ENCODE assay signal across 8 cellular contexts in the genomic region with DNA sequence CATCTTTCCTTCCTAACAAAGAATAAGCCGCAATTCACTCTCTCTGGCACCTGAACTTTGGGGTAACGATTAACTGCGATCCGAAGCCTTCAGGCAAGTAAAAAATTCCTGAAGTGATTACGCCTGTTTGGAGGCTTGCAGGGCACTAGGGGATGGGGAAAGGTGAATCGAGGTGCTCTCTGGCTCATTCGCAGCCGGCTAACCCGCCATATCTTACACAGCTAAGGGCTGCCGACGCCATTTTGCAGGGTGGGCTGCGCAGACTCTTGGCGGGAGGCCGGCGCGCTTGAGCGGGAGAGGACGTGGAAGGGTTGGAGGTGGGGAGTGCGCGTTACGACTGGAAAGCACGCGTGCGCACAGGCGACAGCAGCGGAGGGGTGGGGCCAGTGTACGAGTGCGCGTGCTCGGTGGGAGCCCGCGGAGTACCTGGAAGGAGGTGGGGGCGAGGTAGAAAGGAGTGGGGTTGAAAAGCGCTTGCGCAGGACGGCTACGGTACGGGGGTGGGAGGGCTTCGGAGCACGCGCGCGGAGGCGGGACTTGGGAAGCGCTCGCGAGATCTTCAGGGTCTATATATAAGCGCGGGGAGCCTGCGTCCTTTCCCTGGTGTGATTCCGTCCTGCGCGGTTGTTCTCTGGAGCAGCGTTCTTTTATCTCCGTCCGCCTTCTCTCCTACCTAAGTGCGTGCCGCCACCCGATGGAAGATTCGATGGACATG. TPM values are rescaled to one million over a fixed set of nuclear protein-coding genes. Genes with fewer than 3 reads are reported as not detected.
DNase-seq lines count a peak whose midpoint lies in the region; ATAC-seq, FAIRE-seq and TF ChIP-seq lines count a peak whose summit lies in the region.

Gene NPM1 (plus strand): TSS at position 595 of the 715 bp plus-strand sequence. CDS start 100 bp downstream, at position 695.

- no peaks in the 10 kb centered on the region for H3K4me1 ChIP-seq in trophoblast cell (ENCODE audit: control insufficient read depth in 1 of 2, insufficient read depth in 2 of 2, low read length in 2 of 2)
- H3K4me1 ChIP-seq in transverse colon = peaks cover 7 to 39% (median 25%) of the 10 kb centered on the region in 4 donors

- peak within 1 kb of the TSS; percentile 80 for H2BK120ac ChIP-seq in trophoblast cell (ENCODE audit: insufficient read depth, low read length, poor library complexity)

- H2AK5ac ChIP-seq in trophoblast cell (ENCODE audit: low read length) = peak within 1 kb of the TSS; percentile 76

- peaks cover 44 to 52% (median 50%) of the 10 kb centered on the region in 3 donors for H3K4me1 Mint-ChIP-seq in T-cell

- peaks cover 12% of the 10 kb centered on the region for H3K79me1 ChIP-seq in trophoblast cell (ENCODE audit: low read length)

- peak; percentile 90 for DNase-seq in GM12891 (ENCODE audit: insufficient read length, low spot score)
- peak; percentile 56 for DNase-seq in NCI-H1436 treated with DMSO at 0.1 percent for 48 hours (lab: John Stamatoyannopoulos, UW)
- peak; percentile 92 to 98 (median 96) for DNase-seq in T-cell
- DNase-seq in cardiac septum (ENCODE audit: low spot score) = peak; percentile 97
- peak; percentile 97 to 98 for DNase-seq in trophoblast cell
- peak; percentile 98 for DNase-seq in transverse colon

- WGBS in adipose tissue, 3 donors = 0 to 1% (median 0%) methylated on average over 60 of the region's 60 CpGs
- no CpG with 5 or more reads among the region's 60 CpGs for WGBS in trophoblast cell (ENCODE audit: extremely low coverage, insufficient coverage, insufficient read length)
- WGBS in transverse colon (ENCODE audit: low coverage in 1 of 2), 2 donors = 1% methylated on average over 60 of the region's 60 CpGs; no CpG with 5 or more reads in 1 of the 2 donors

- no peaks in the 10 kb centered on the region for H3K9me3 Mint-ChIP-seq in T-cell

- ATAC-seq in HG02840 (IDR thresholded peaks at IDR 0.05; ENCODE audit: low FRiP score, unreplicated experiment) (peak; percentile 81), T-cell (replicated peaks in 1 of 4) (peak; percentile 83 to 89 (median 86))

- peak within 1 kb of the TSS; percentile 100 for H3K9ac ChIP-seq in trophoblast cell (ENCODE audit: low read length)

- H4K8ac ChIP-seq in trophoblast cell (ENCODE audit: low read depth, low read length) = peak within 1 kb of the TSS; percentile 96

- H4K91ac ChIP-seq in trophoblast cell (ENCODE audit: low read depth, low read length) = peak within 1 kb of the TSS; percentile 82

- H2BK5ac ChIP-seq in trophoblast cell (ENCODE audit: low read depth, low read length, poor library complexity) = peak within 1 kb of the TSS; percentile 89

- H3K9me3 ChIP-seq in trophoblast cell (ENCODE audit: insufficient read depth, low read depth, low read length) (no peaks in the 10 kb centered on the region), transverse colon (no peaks in the 10 kb centered on the region)

- no peak within 1 kb of the TSS for H2BK12ac ChIP-seq in trophoblast cell (ENCODE audit: low read length)

- peak within 1 kb of the TSS; percentile 99 for H3K27ac Mint-ChIP-seq in T-cell

- H3K27me3 ChIP-seq in trophoblast cell (ENCODE audit: insufficient read depth, low read length) (no peaks in the 10 kb centered on the region), transverse colon (no peaks in the 10 kb centered on the region)

- in situ Hi-C loops in transverse colon (cut with MboI; ENCODE audit: low pct_ligation_motif_present in 1 of 4, low pct_unique_long_range_greater_than_20kb in 1 of 4, low sequenced_read_pairs in 3 of 4) = no loop called here

- no peak within 1 kb of the TSS for H3K23ac ChIP-seq in trophoblast cell (ENCODE audit: low read length)

- peak within 1 kb of the TSS; percentile 81 for H3K4me2 ChIP-seq in trophoblast cell (ENCODE audit: low read length)

- TF ChIP-seq POLR2A in GM12891 (IDR thresholded peaks at IDR 0.05; ENCODE audit: low read depth, low read length) (peak; percentile 99), transverse colon (IDR thresholded peaks at IDR 0.05) (peak; percentile 97)

- POLR2A ChIA-PET in T-cell (lab: Charles Lee) = interaction anchor here (0.6 to 1.1 kb wide), 10 partner anchors 9 to 1804 kb away, joined by 3 to 5 read pairs (median 4); partner anchors contain the start of genes ERGIC1 (in 1 of the 2) and SPDL1 (in 1 of the 2)

- H3K27ac ChIP-seq in adipose tissue (ENCODE audit: low read depth, low read length) (no peak within 1 kb of the TSS), trophoblast cell (ENCODE audit: low read depth, low read length) (peak within 1 kb of the TSS; percentile 69), transverse colon (peak within 1 kb of the TSS; percentile 87 to 94 (median 92))

- no peak for TF ChIP-seq EP300 in transverse colon (IDR thresholded peaks at IDR 0.05; ENCODE audit: low read depth)

- peaks cover 20% of the 10 kb centered on the region for H3K36me3 Mint-ChIP-seq in T-cell

- peak within 1 kb of the TSS; percentile 92 for H3K18ac ChIP-seq in trophoblast cell (ENCODE audit: low read length)

- H3K27me3 Mint-ChIP-seq in T-cell = no peaks in the 10 kb centered on the region

- H3K14ac ChIP-seq in trophoblast cell (ENCODE audit: low read length) = peak within 1 kb of the TSS; percentile 95

- intact Hi-C loops in cardiac septum (cut with DNase I) (loop anchor here (5.0 kb wide), 1 partner anchor 620 kb away; the partner anchor contains the start of gene FBXW11), transverse colon (cut with DNase I; ENCODE audit: low total_unique reads) (no loop called here)

- peak within 1 kb of the TSS; percentile 97 for H4K12ac ChIP-seq in trophoblast cell (ENCODE audit: low read depth, low read length)

- CTCF ChIA-PET in T-cell (lab: Charles Lee) = interaction anchor here in 1 of 2 donors (0.6 to 1.0 kb wide), 3 partner anchors 18 to 1594 kb away, joined by 3 to 4 read pairs (median 3); no protein-coding TSS in a partner anchor

- peaks cover 10 to 15% of the 10 kb centered on the region in 2 experiments for H3K36me3 ChIP-seq in trophoblast cell (ENCODE audit: control insufficient read depth in 1 of 2, insufficient read depth in 2 of 2, low read length in 2 of 2)
- peaks cover 0 to 7% (median 0%) of the 10 kb centered on the region in 4 donors for H3K36me3 ChIP-seq in transverse colon

- peaks cover 26% of the 10 kb centered on the region for H3K79me2 ChIP-seq in trophoblast cell (ENCODE audit: control insufficient read depth, insufficient read depth, low read length, poor library complexity)

- peak within 1 kb of the TSS; percentile 97 to 99 (median 99) for H3K4me3 Mint-ChIP-seq in T-cell

- peak within 1 kb of the TSS; percentile 77 for H2AFZ ChIP-seq in trophoblast cell (ENCODE audit: insufficient read depth, low read length, poor library complexity)

- TF ChIP-seq CTCF in transverse colon (IDR thresholded peaks at IDR 0.05) = no peak

- FAIRE-seq in GM12891 (lab: Jason Lieb, UNC) = peak; percentile 100

- H3K4ac ChIP-seq in trophoblast cell (ENCODE audit: low read depth, low read length) = peak within 1 kb of the TSS; percentile 99

- H3K4me3 ChIP-seq in trophoblast cell (ENCODE audit: low read depth, low read length) (peak within 1 kb of the TSS; percentile 98), transverse colon (peak within 1 kb of the TSS; percentile 63 to 97 (median 76))

TF ChIP-seq in GM12891, 5 proteins besides CTCF, POLR2A, EP300 and RAD21:
- TF ChIP-seq SPI1 (IDR thresholded peaks at IDR 0.05; ENCODE audit: low read depth, low read length) (no peak), PAX5 (IDR thresholded peaks at IDR 0.05; ENCODE audit: insufficient read depth, low read length, severe bottlenecking) (no peak), POU2F2 (IDR thresholded peaks at IDR 0.05; ENCODE audit: low read depth, low read length) (peak; percentile 87; the same call in 1 of the 2 replicates), POLR2AphosphoS5 (IDR thresholded peaks at IDR 0.05; ENCODE audit: low read depth, low read length) (peak; percentile 98), TAF1 (IDR thresholded peaks at IDR 0.05; ENCODE audit: low read depth, low read length) (peak; percentile 98)

RNA-seq across cellular contexts. Expression of gene NPM1, which starts in this region (rescaled TPM):
- 4,411 TPM for polyA plus RNA-seq in GM12891 (2012; ENCODE audit: low read depth, missing spikeins)
- total RNA-seq in T-cell (1,000 to 10,000 TPM in 2 of 5 donors, 100 to 1,000 TPM in 3; 940 to 1,150 (median 989) TPM), cardiac septum (412 TPM), transverse colon (1,000 to 10,000 TPM in 1 of 4 donors, 100 to 1,000 TPM in 3; 279 to 2,349 (median 380) TPM)
- polyA plus RNA-seq in adipose tissue = 1,000 to 10,000 TPM; 1,645 to 2,137 (median 2,053) TPM
- polyA plus RNA-seq in trophoblast cell (2013) = 1,500 and 1,549 TPM in 2 replicates
